20 cellular contexts compared by ENCODE assay signal in genomic region chrX:22184096-22184495, GRCh38.
DNase-seq lines count a peak whose midpoint lies in the region; ATAC-seq, FAIRE-seq and TF ChIP-seq lines count a peak whose summit lies in the region.
"Had no signal": no experiment of that assay in that cellular context is flagged by ENCODE, and none has a peak within 500 bp of the region (broad histone marks: within the 10 kb centered on the region; RNA-seq: fewer than 3 reads in every experiment).

No MANE protein-coding gene starts in this region.

- H3K9me1 ChIP-seq in endothelial cell of umbilical vein (replicated peaks; ENCODE audit: control insufficient read depth, extremely low read depth, insufficient read depth, low read length): no peaks in the 10 kb centered on the region

- H3K4me1 Mint-ChIP-seq in astrocyte (ENCODE audit: low read depth, unreplicated experiment): no peaks in the 10 kb centered on the region
- H3K4me1 Mint-ChIP-seq: B cell had no signal

- FAIRE-seq in astrocyte (lab: Jason Lieb, UNC) (peak; percentile 39), endothelial cell of umbilical vein (lab: Jason Lieb, UNC) (peak; percentile 93)
- FAIRE-seq: A204.1, G401.6, GM12891, GM19239 had no signal

- H2AFZ ChIP-seq in astrocyte (ENCODE audit: low read depth, low read length) (no peak overlapping the region), endothelial cell of umbilical vein (ENCODE audit: low read depth, low read length) (no peak overlapping the region)

- H3K27ac Mint-ChIP-seq in astrocyte (ENCODE audit: unreplicated experiment): no peak overlapping the region
- H3K27ac Mint-ChIP-seq: B cell; CD4-positive, alpha-beta T cell; CD8-positive, alpha-beta T cell had no signal

- H3K36me3 ChIP-seq in astrocyte (ENCODE audit: insufficient read depth, low read length): no peaks in the 10 kb centered on the region
- H3K36me3 ChIP-seq in endothelial cell of umbilical vein (ENCODE audit: control insufficient read depth in 2 of 2, extremely low read depth in 1 of 2, insufficient read depth in 2 of 2, low read length in 2 of 2): no peaks in the 10 kb centered on the region
- no peaks in the 10 kb centered on the region for H3K36me3 ChIP-seq in gastroesophageal sphincter

- CTCF ChIA-PET in endothelial cell of umbilical vein (lab: Charles Lee): no interaction called here

- no peak overlapping the region for H3K4me3 Mint-ChIP-seq in astrocyte (ENCODE audit: unreplicated experiment)
- H3K4me3 Mint-ChIP-seq: B cell; CD4-positive, alpha-beta T cell; CD8-positive, alpha-beta T cell had no signal

- H3K36me3 Mint-ChIP-seq in astrocyte (ENCODE audit: low read depth, unreplicated experiment): no peaks in the 10 kb centered on the region
- H3K36me3 Mint-ChIP-seq: CD8-positive, alpha-beta T cell had no signal

- H3K27me3 ChIP-seq in astrocyte (ENCODE audit: insufficient read depth, low read length): no peaks in the 10 kb centered on the region
- no peaks in the 10 kb centered on the region for H3K27me3 ChIP-seq in endothelial cell of umbilical vein (ENCODE audit: control insufficient read depth in 2 of 2, insufficient read depth in 2 of 2, low read length in 2 of 2)
- no peaks in the 10 kb centered on the region for H3K27me3 ChIP-seq in gastroesophageal sphincter
- H3K27me3 ChIP-seq: BLaER1 treated with 17β-estradiol and CSF1 and Interleukin-3, amounts not matched to agents 10 nM and 100 nM had no signal

- H3K9me3 Mint-ChIP-seq in astrocyte (ENCODE audit: unreplicated experiment): no peaks in the 10 kb centered on the region
- H3K9me3 Mint-ChIP-seq: CD8-positive, alpha-beta T cell had no signal

- H3K27me3 Mint-ChIP-seq in astrocyte (ENCODE audit: low read depth, unreplicated experiment): no peaks in the 10 kb centered on the region
- H3K27me3 Mint-ChIP-seq: CD4-positive, alpha-beta T cell had no signal

- dilution Hi-C loops in endothelial cell of umbilical vein (cut with MboI; ENCODE audit: extremely low pct_ligation_motif_present, low sequenced_read_pairs): no loop called here

- ATAC-seq in gastroesophageal sphincter (no peak), sciatic nerve (no peak)
- ATAC-seq: CD8-positive, alpha-beta T cell had no signal

- intact Hi-C loops in endothelial cell of umbilical vein (cut with micrococcal nuclease) (loop anchor here (2.0 kb wide), 1 partner anchor 47 kb away; no protein-coding TSS in a partner anchor), sciatic nerve (cut with DNase I) (no loop called here)

- TF ChIP-seq POLR2A in endothelial cell of umbilical vein (IDR thresholded peaks at IDR 0.05; ENCODE audit: low read depth, low read length) (no peak), gastroesophageal sphincter (IDR thresholded peaks at IDR 0.05) (no peak)

- POLR2A ChIA-PET in endothelial cell of umbilical vein (lab: Charles Lee): interaction anchor here (0.7 kb wide), 1 partner anchor 48 kb away, joined by 4 read pairs; no protein-coding TSS in a partner anchor

- DNase-seq in astrocyte (ENCODE audit: low read depth): no peak
- DNase-seq in endothelial cell of umbilical vein (ENCODE audit: low read depth, low spot score): peak; percentile 44
- DNase-seq in sciatic nerve (ENCODE audit: low spot score): no peak
- DNase-seq in RPMI8226: no peak
- DNase-seq: 8988T; AML-193; Caco-2; Calu3; CD4-positive, alpha-beta T cell; CD8-positive, alpha-beta T cell; DMS79 treated with DMSO at 0.1 percent for 48 hours; GF-D8 had no signal

- no peak overlapping the region for H3K9ac ChIP-seq in astrocyte (ENCODE audit: low read length)
- H3K9ac ChIP-seq in endothelial cell of umbilical vein (replicated peaks; ENCODE audit: extremely low read depth, insufficient read depth, low read length): no peak overlapping the region
- H3K9ac ChIP-seq: BLaER1 treated with 17β-estradiol and CSF1 and Interleukin-3, amounts not matched to agents 10 nM and 100 nM had no signal

- whole genome bisulfite sequencing in gastroesophageal sphincter (ENCODE audit: low coverage in 1 of 2), 2 donors: 46 to 54% methylated on average over 2 of the region's 2 CpGs

- no peak overlapping the region for H3K4me2 ChIP-seq in astrocyte (ENCODE audit: low read length)
- H3K4me2 ChIP-seq in endothelial cell of umbilical vein (ENCODE audit: insufficient read depth, low read length): peak overlapping the region; percentile 11

- H3K4me1 ChIP-seq in astrocyte (ENCODE audit: insufficient read depth, low read length) (no peaks in the 10 kb centered on the region), endothelial cell of umbilical vein (ENCODE audit: control insufficient read depth, extremely low read depth, insufficient read depth, low read length) (no peaks in the 10 kb centered on the region), gastroesophageal sphincter (no peaks in the 10 kb centered on the region)
- H3K4me1 ChIP-seq: Caco-2 had no signal

- H3K4me3 ChIP-seq in astrocyte (ENCODE audit: insufficient read depth, low read depth, low read length): no peak overlapping the region
- H3K4me3 ChIP-seq in endothelial cell of umbilical vein (replicated peaks in 1 of 3; ENCODE audit: insufficient read depth in 1 of 3, low read depth in 1 of 3, low read length in 3 of 3): no peak overlapping the region
- no peak overlapping the region for H3K4me3 ChIP-seq in gastroesophageal sphincter
- H3K4me3 ChIP-seq: BLaER1 treated with 17β-estradiol and CSF1 and Interleukin-3, amounts not matched to agents 10 nM and 100 nM had no signal

- H3K79me2 ChIP-seq in astrocyte (ENCODE audit: insufficient read depth, low read length) (no peaks in the 10 kb centered on the region), endothelial cell of umbilical vein (ENCODE audit: control insufficient read depth, insufficient read depth, low read length) (no peaks in the 10 kb centered on the region)

- no TSS peak for BruUV-seq in endothelial cell of umbilical vein (replicated peaks; lab: Mats Ljungman, UMichigan)

- H3K9me3 ChIP-seq in astrocyte (ENCODE audit: insufficient read depth, low read depth, low read length) (no peaks in the 10 kb centered on the region), endothelial cell of umbilical vein (replicated peaks; ENCODE audit: control insufficient read depth, insufficient read depth, low read length) (no peaks in the 10 kb centered on the region), gastroesophageal sphincter (no peaks in the 10 kb centered on the region)
- H3K9me3 ChIP-seq: Caco-2 had no signal

- H3K27ac ChIP-seq in astrocyte (ENCODE audit: low read depth, low read length) (no peak overlapping the region), endothelial cell of umbilical vein (ENCODE audit: insufficient read depth, low read depth, low read length) (no peak overlapping the region), gastroesophageal sphincter (no peak overlapping the region)
- H3K27ac ChIP-seq: BLaER1 treated with 17β-estradiol and CSF1 and Interleukin-3, amounts not matched to agents 10 nM and 100 nM; C4-2B had no signal

- H4K20me1 ChIP-seq in astrocyte (ENCODE audit: insufficient read depth, low read length) (no peaks in the 10 kb centered on the region), endothelial cell of umbilical vein (replicated peaks; ENCODE audit: control insufficient read depth, extremely low read depth, insufficient read depth, low read length) (no peaks in the 10 kb centered on the region)
- H4K20me1 ChIP-seq: BLaER1 treated with 17β-estradiol and CSF1 and Interleukin-3, amounts not matched to agents 10 nM and 100 nM had no signal

- TF ChIP-seq EP300 in gastroesophageal sphincter (IDR thresholded peaks at IDR 0.05): no peak

- TF ChIP-seq CTCF in astrocyte (IDR thresholded peaks at IDR 0.05; ENCODE audit: insufficient read depth, low read depth, low read length) (no peak), endothelial cell of umbilical vein (IDR thresholded peaks at IDR 0.05; ENCODE audit: extremely low read depth in 1 of 2, insufficient read depth in 1 of 2, low read depth in 1 of 2, low read length in 2 of 2) (no peak), gastroesophageal sphincter (IDR thresholded peaks at IDR 0.05) (no peak)

TF ChIP-seq in endothelial cell of umbilical vein, 7 proteins besides CTCF, POLR2A, EP300 and RAD21:
- no peak for TF ChIP-seq EZH2 (IDR thresholded peaks at IDR 0.05; ENCODE audit: borderline replicate concordance, low read depth, low read length, severe bottlenecking)
- peak; percentile 7 for TF ChIP-seq FOS (IDR thresholded peaks at IDR 0.05; ENCODE audit: borderline replicate concordance, insufficient read depth, low read length)
